In genomic region chr9:128208943-128209695, GRCh38 we compare ENCODE assay signal across 17 cellular contexts. TPM values are rescaled to one million over a fixed set of nuclear protein-coding genes. Genes with fewer than 3 reads are reported as not detected.
DNase-seq lines count a peak whose midpoint lies in the region; ATAC-seq and TF ChIP-seq lines count a peak whose summit lies in the region.
"Had no signal": no experiment of that assay in that cellular context is flagged by ENCODE, and none has a peak within 500 bp of the region (broad histone marks: within the 10 kb centered on the region; RNA-seq: fewer than 3 reads in every experiment).

No MANE protein-coding gene starts in this region.

- H3K4ac ChIP-seq in mesenchymal stem cell (ENCODE audit: low read depth in 1 of 2, low read length in 2 of 2): no peak overlapping the region

- peaks cover 38% of the 10 kb centered on the region for H3K79me1 ChIP-seq in mesenchymal stem cell (replicated peaks; ENCODE audit: low read length, poor library complexity, severe bottlenecking)

- peak; percentile 29 for ATAC-seq in stimulated activated naive CD8-positive, alpha-beta T cell treated with anti-CD3 and anti-CD28 coated beads, Interleukin-15, amount 100 ng/mL, for 72 hours
- ATAC-seq in stimulated activated naive CD8-positive, alpha-beta T cell treated with anti-CD3 and anti-CD28 coated beads, Interleukin-15, Interleukin-2, amounts not matched to agents 100 U/mL and 50 U/mL, for 24 hours: no peak
- ATAC-seq in activated naive CD8-positive, alpha-beta T cell treated with anti-CD3 and anti-CD28 coated beads, Interleukin-2, amount 50 U/mL, for 24 hours: no peak
- ATAC-seq in WTC11: no peak

- no peaks in the 10 kb centered on the region for H3K27me3 ChIP-seq in mesenchymal stem cell (ENCODE audit: control insufficient read depth in 1 of 2, insufficient read depth in 1 of 2, low read length in 2 of 2)
- peaks cover 0 to 41% of the 10 kb centered on the region in 2 donors for H3K27me3 ChIP-seq in tibial artery

- TF ChIP-seq CTCF in chondrocyte (IDR thresholded peaks at IDR 0.05): no peak
- no peak for TF ChIP-seq CTCF in tibial artery (IDR thresholded peaks at IDR 0.05)
- no peak for TF ChIP-seq CTCF in WTC11 (IDR thresholded peaks at IDR 0.05)

- WGBS in mesenchymal stem cell: 84% methylated on average over 12 of the region's 16 CpGs

- H3K18ac ChIP-seq in mesenchymal stem cell (ENCODE audit: low read depth in 1 of 2, low read length in 2 of 2): no peak overlapping the region

- H2BK12ac ChIP-seq in mesenchymal stem cell (ENCODE audit: low read length in 2 of 2): no peak overlapping the region

- no peak for DNase-seq in stimulated activated naive CD8-positive, alpha-beta T cell treated with anti-CD3 and anti-CD28 coated beads, Interleukin-15, amount 100 ng/mL, for 72 hours
- DNase-seq in stimulated activated naive CD8-positive, alpha-beta T cell treated with anti-CD3 and anti-CD28 coated beads, Interleukin-15, Interleukin-2, amounts not matched to agents 100 U/mL and 50 U/mL, for 24 hours: no peak
- DNase-seq in chondrocyte (ENCODE audit: low spot score) (no peak), mesenchymal stem cell (no peak), immature natural killer cell (no peak), tibial artery (no peak), WTC11 (ENCODE audit: low spot score) (no peak)
- no peak for DNase-seq in activated naive CD8-positive, alpha-beta T cell treated with anti-CD3 and anti-CD28 coated beads, Interleukin-2, amount 50 U/mL, for 24 hours
- DNase-seq: AML-193; Calu3; CD4-positive, alpha-beta T cell; KBM-7; NCI-H1436 treated with DMSO at 0.1 percent for 48 hours; NCI-H226; NCI-H748 treated with DMSO at 0.1 percent for 48 hours; Right ventricle myocardium superior had no signal

- no peak overlapping the region for H2BK120ac ChIP-seq in mesenchymal stem cell (ENCODE audit: low read depth, low read length)

- no peak overlapping the region for H3K9ac ChIP-seq in mesenchymal stem cell (ENCODE audit: low read length)

- no peak overlapping the region for H3K14ac ChIP-seq in mesenchymal stem cell (ENCODE audit: low read length in 2 of 2)

- H3K36me3 Mint-ChIP-seq in chondrocyte (ENCODE audit: low read depth) (no peaks in the 10 kb centered on the region), immature natural killer cell (no peaks in the 10 kb centered on the region), WTC11 (no peaks in the 10 kb centered on the region)
- H3K36me3 Mint-ChIP-seq in activated naive CD8-positive, alpha-beta T cell treated with anti-CD3 and anti-CD28 coated beads, Interleukin-2, amount 50 U/mL, for 24 hours (ENCODE audit: low read depth): no peaks in the 10 kb centered on the region

- H3K23ac ChIP-seq in mesenchymal stem cell (ENCODE audit: low read length in 2 of 2): no peak overlapping the region

- H2BK15ac ChIP-seq in mesenchymal stem cell (ENCODE audit: low read depth, poor library complexity, severe bottlenecking): no peak overlapping the region

- H3K27ac Mint-ChIP-seq in stimulated activated naive CD8-positive, alpha-beta T cell treated with anti-CD3 and anti-CD28 coated beads, Interleukin-15, amount 100 ng/mL, for 72 hours: no peak overlapping the region
- H3K27ac Mint-ChIP-seq in chondrocyte (ENCODE audit: unreplicated experiment) (peak overlapping the region; percentile 72), immature natural killer cell (no peak overlapping the region), WTC11 (no peak overlapping the region)
- no peak overlapping the region for H3K27ac Mint-ChIP-seq in activated naive CD8-positive, alpha-beta T cell treated with anti-CD3 and anti-CD28 coated beads, Interleukin-2, amount 50 U/mL, for 24 hours
- H3K27ac Mint-ChIP-seq: CD4-positive, alpha-beta T cell had no signal

- CTCF ChIA-PET in WTC11 (lab: Charles Lee): no interaction called here

- peak overlapping the region; percentile 15 for H2AK5ac ChIP-seq in mesenchymal stem cell (ENCODE audit: low read length, severe bottlenecking)

- POLR2A ChIA-PET in WTC11 (lab: Charles Lee): no interaction called here

- no peak overlapping the region for H3K4me2 ChIP-seq in mesenchymal stem cell (ENCODE audit: low read length, poor library complexity, severe bottlenecking)

- no peak overlapping the region for H4K8ac ChIP-seq in mesenchymal stem cell (ENCODE audit: low read length)

- peaks cover 30% of the 10 kb centered on the region for H3K27me3 Mint-ChIP-seq in stimulated activated naive CD8-positive, alpha-beta T cell treated with anti-CD3 and anti-CD28 coated beads, Interleukin-15, amount 100 ng/mL, for 72 hours
- H3K27me3 Mint-ChIP-seq in chondrocyte (ENCODE audit: low read depth) (no peaks in the 10 kb centered on the region), immature natural killer cell (ENCODE audit: low read depth in 3 of 3) (peaks cover 4 to 31% (median 18%) of the 10 kb centered on the region in 3 donors), WTC11 (ENCODE audit: low read depth) (peaks cover 18% of the 10 kb centered on the region)
- peaks cover 11% of the 10 kb centered on the region for H3K27me3 Mint-ChIP-seq in activated naive CD8-positive, alpha-beta T cell treated with anti-CD3 and anti-CD28 coated beads, Interleukin-2, amount 50 U/mL, for 24 hours

- H3K4me3 Mint-ChIP-seq in stimulated activated naive CD8-positive, alpha-beta T cell treated with anti-CD3 and anti-CD28 coated beads, Interleukin-15, amount 100 ng/mL, for 72 hours: no peak overlapping the region
- H3K4me3 Mint-ChIP-seq in chondrocyte (ENCODE audit: unreplicated experiment) (no peak overlapping the region), immature natural killer cell (no peak overlapping the region), WTC11 (no peak overlapping the region)
- H3K4me3 Mint-ChIP-seq in activated naive CD8-positive, alpha-beta T cell treated with anti-CD3 and anti-CD28 coated beads, Interleukin-2, amount 50 U/mL, for 24 hours: no peak overlapping the region
- H3K4me3 Mint-ChIP-seq: CD4-positive, alpha-beta T cell had no signal

- no peaks in the 10 kb centered on the region for H3K9me3 Mint-ChIP-seq in stimulated activated naive CD8-positive, alpha-beta T cell treated with anti-CD3 and anti-CD28 coated beads, Interleukin-15, amount 100 ng/mL, for 72 hours
- H3K9me3 Mint-ChIP-seq in chondrocyte (ENCODE audit: low read depth) (no peaks in the 10 kb centered on the region), immature natural killer cell (no peaks in the 10 kb centered on the region), WTC11 (no peaks in the 10 kb centered on the region)
- no peaks in the 10 kb centered on the region for H3K9me3 Mint-ChIP-seq in activated naive CD8-positive, alpha-beta T cell treated with anti-CD3 and anti-CD28 coated beads, Interleukin-2, amount 50 U/mL, for 24 hours
- H3K9me3 Mint-ChIP-seq: CD4-positive, alpha-beta T cell had no signal

- no peak overlapping the region for H4K91ac ChIP-seq in mesenchymal stem cell (ENCODE audit: low read length)

- no peak overlapping the region for H2BK5ac ChIP-seq in mesenchymal stem cell (ENCODE audit: low read depth, low read length, poor library complexity, severe bottlenecking)

- peaks cover 2 to 28% of the 10 kb centered on the region in 2 experiments for H3K36me3 ChIP-seq in mesenchymal stem cell (ENCODE audit: control insufficient read depth in 1 of 2, insufficient read depth in 2 of 2, low read depth in 1 of 2, low read length in 2 of 2)
- no peaks in the 10 kb centered on the region for H3K36me3 ChIP-seq in tibial artery

- H3K4me1 ChIP-seq in mesenchymal stem cell (ENCODE audit: control insufficient read depth, insufficient read depth, low read depth, low read length) (peaks cover 57% of the 10 kb centered on the region), tibial artery (peaks cover 0 to 7% (median 4%) of the 10 kb centered on the region in 4 donors)

- H3K27ac ChIP-seq in mesenchymal stem cell (ENCODE audit: low read length, poor library complexity, severe bottlenecking) (no peak overlapping the region), tibial artery (no peak overlapping the region)
- H3K27ac ChIP-seq: HL-60 had no signal

- intact Hi-C loops in tibial artery (cut with DNase I; ENCODE audit: low total_unique reads): no loop called here

- H3K4me3 ChIP-seq in mesenchymal stem cell (ENCODE audit: insufficient read depth in 1 of 2, low read depth in 1 of 2, low read length in 2 of 2) (no peak overlapping the region), tibial artery (no peak overlapping the region)

- H3K9me3 ChIP-seq in mesenchymal stem cell (ENCODE audit: control insufficient read depth, low read length) (no peaks in the 10 kb centered on the region), tibial artery (no peaks in the 10 kb centered on the region)

- no peak overlapping the region for H2AFZ ChIP-seq in mesenchymal stem cell (ENCODE audit: low read depth, low read length)

- H3K4me1 Mint-ChIP-seq in stimulated activated naive CD8-positive, alpha-beta T cell treated with anti-CD3 and anti-CD28 coated beads, Interleukin-15, amount 100 ng/mL, for 72 hours: peaks cover 5% of the 10 kb centered on the region
- H3K4me1 Mint-ChIP-seq in chondrocyte (ENCODE audit: low read depth): peaks cover 79% of the 10 kb centered on the region
- H3K4me1 Mint-ChIP-seq in activated naive CD8-positive, alpha-beta T cell treated with anti-CD3 and anti-CD28 coated beads, Interleukin-2, amount 50 U/mL, for 24 hours: peaks cover 4% of the 10 kb centered on the region
- H3K4me1 Mint-ChIP-seq in immature natural killer cell: peaks cover 0 to 1% of the 10 kb centered on the region in 2 donors
- H3K4me1 Mint-ChIP-seq in WTC11: peaks cover 11% of the 10 kb centered on the region

TF ChIP-seq in WTC11, 78 proteins besides CTCF, POLR2A, EP300 and RAD21 (continues in another document):
- TF ChIP-seq NR1H2 (CRISPR knock-in tag; IDR thresholded peaks at IDR 0.05): no peak

RNA-seq across cellular contexts. Expression of gene DNM1, which starts 5.9 kb away (rescaled TPM):
- total RNA-seq in chondrocyte: 87.0 to 127 TPM (median 91.9 TPM) in 3 replicates
- polyA plus RNA-seq in mesenchymal stem cell (2013, experiment 1 of 2): 5.9 TPM
- 5.2 TPM for polyA plus RNA-seq in mesenchymal stem cell (2013, experiment 2 of 2)
- under 1 TPM in 2 of 3 donors, not detected in 1; 0.32 to 0.47 TPM for polyA plus RNA-seq in immature natural killer cell
- 79.0 to 105 TPM (median 92.4 TPM) in 3 replicates for total RNA-seq in WTC11 (2021)

RNA-seq across cellular contexts. Expression of gene CIZ1, which starts 17.7 kb away (rescaled TPM):
- total RNA-seq in chondrocyte (130 to 147 TPM (median 140 TPM) in 3 replicates), WTC11 (2021) (86.1 to 90.6 TPM (median 90.2 TPM) in 3 replicates)
- polyA plus RNA-seq in mesenchymal stem cell (2013, experiment 1 of 2): 148 TPM
- polyA plus RNA-seq in mesenchymal stem cell (2013, experiment 2 of 2): 145 TPM
- 10 to 100 TPM in 1 of 3 donors, 1 to 10 TPM in 2; 4.4 to 36.4 (median 9.1) TPM for polyA plus RNA-seq in immature natural killer cell

RNA-seq across cellular contexts. Expression of gene BBLN, which starts 49.1 kb away (rescaled TPM):
- total RNA-seq in chondrocyte: 78.8 to 85.3 TPM (median 80.2 TPM) in 3 replicates
- polyA plus RNA-seq in mesenchymal stem cell (2013, experiment 1 of 2): 68.0 TPM
- 68.2 TPM for polyA plus RNA-seq in mesenchymal stem cell (2013, experiment 2 of 2)
- polyA plus RNA-seq in immature natural killer cell: 100 to 1,000 TPM; 115 to 194 (median 182) TPM
- 77.1 to 86.9 TPM (median 86.6 TPM) in 3 replicates for total RNA-seq in WTC11 (2021)

RNA-seq across cellular contexts. Expression of gene LCN2, which starts 59.9 kb away (rescaled TPM):
- not detected in 3 replicates for total RNA-seq in chondrocyte
- not detected for polyA plus RNA-seq in mesenchymal stem cell (2013, experiment 1 of 2)
- not detected for polyA plus RNA-seq in mesenchymal stem cell (2013, experiment 2 of 2)
- polyA plus RNA-seq in immature natural killer cell: under 1 TPM in 2 of 3 donors, not detected in 1; 0.44 to 0.66 TPM
- total RNA-seq in WTC11 (2021): 1.0 to 3.0 TPM (median 1.3 TPM) in 3 replicates
- total RNA-seq: CD4-positive, alpha-beta T cell; Right ventricle myocardium superior had no signal
